ENCODE assay signal across 11 cellular contexts in genomic region chr1:17574502-17574901, GRCh38. TPM values are rescaled to one million over a fixed set of nuclear protein-coding genes. Genes with fewer than 3 reads are reported as not detected.
A peak's percentile ranks its signal among the peaks of the same experiment; 100 is the strongest.
DNase-seq lines count a peak whose midpoint lies in the region; ATAC-seq and TF ChIP-seq lines count a peak whose summit lies in the region.
"Had no signal": no experiment of that assay in that cellular context is flagged by ENCODE, and none has a peak within 500 bp of the region (broad histone marks: within the 10 kb centered on the region; RNA-seq: fewer than 3 reads in every experiment).

No MANE protein-coding gene starts in this region.

- no peaks in the 10 kb centered on the region for H4K20me1 ChIP-seq in OCI-LY7 (ENCODE audit: insufficient read depth, low read length)

- no peak overlapping the region for H2AFZ ChIP-seq in OCI-LY7 (ENCODE audit: low read length)
- no peak overlapping the region for H2AFZ ChIP-seq in parathyroid adenoma

- no peaks in the 10 kb centered on the region for H3K79me2 ChIP-seq in OCI-LY7 (ENCODE audit: insufficient read depth, low read depth, low read length)
- H3K79me2 ChIP-seq in parathyroid adenoma, result peaks cover 46% of the 10 kb centered on the region

- no peak for TF ChIP-seq POLR2A in esophagus squamous epithelium (IDR thresholded peaks at IDR 0.05)
- no peak for TF ChIP-seq POLR2A in Peyer's patch (IDR thresholded peaks at IDR 0.05)

- H3K27me3 ChIP-seq in esophagus squamous epithelium (no peaks in the 10 kb centered on the region), parathyroid adenoma (ENCODE audit: control insufficient read depth, insufficient read depth, low read length) (no peaks in the 10 kb centered on the region), Peyer's patch (no peaks in the 10 kb centered on the region)

- CTCF ChIA-PET in OCI-LY7 (lab: Charles Lee; ENCODE audit: unreplicated experiment) (interaction anchor here (0.5 to 1.5 kb wide), 2 partner anchors 38 to 80 kb away, joined by 3 read pairs; no protein-coding TSS in a partner anchor), RWPE1 (lab: Yijun Ruan, JAX) (interaction anchor here (0.6 to 1.0 kb wide), 2 partner anchors 12 to 32 kb away, joined by 3 to 6 read pairs; no protein-coding TSS in a partner anchor)

- H3K4me2 ChIP-seq in OCI-LY7 (ENCODE audit: low read length) (no peak overlapping the region), parathyroid adenoma (ENCODE audit: low read length) (no peak overlapping the region)

- H3K9me3 ChIP-seq in OCI-LY7 (ENCODE audit: low read length) (no peaks in the 10 kb centered on the region), esophagus squamous epithelium (no peaks in the 10 kb centered on the region), parathyroid adenoma (ENCODE audit: control insufficient read depth, low read length) (no peaks in the 10 kb centered on the region), Peyer's patch (no peaks in the 10 kb centered on the region)
- H3K9me3 ChIP-seq: neutrophil had no signal

- H3K27ac ChIP-seq in OCI-LY7 (ENCODE audit: low read depth, low read length, poor library complexity, severe bottlenecking) (no peak overlapping the region), esophagus squamous epithelium (peak overlapping the region; percentile 28 to 96 (median 93)), parathyroid adenoma (no peak overlapping the region), RWPE1 (no peak overlapping the region), Peyer's patch (peak overlapping the region in 1 of 4 donors; percentile 80)
- H3K27ac ChIP-seq: neutrophil had no signal

- 0 out of 2 replicates have a peak, but pooled peaks have one; percentile 4 for TF ChIP-seq CTCF in GM12874 (IDR thresholded peaks at IDR 0.05; ENCODE audit: insufficient read depth, low read depth, low read length)
- 0 out of 2 replicates have a peak, but pooled peaks have one; percentile 13 for TF ChIP-seq CTCF in OCI-LY7 (conservative IDR thresholded peaks at IDR 0.05; ENCODE audit: low read length)
- TF ChIP-seq CTCF in esophagus squamous epithelium (IDR thresholded peaks at IDR 0.05), result peak in 4 of 6 experiments; percentile 16 to 28 (median 18)
- peak; percentile 21 for TF ChIP-seq CTCF in parathyroid adenoma (IDR thresholded peaks at IDR 0.05)
- TF ChIP-seq CTCF in RWPE1 (conservative IDR thresholded peaks at IDR 0.05; ENCODE audit: low read depth), result no peak
- TF ChIP-seq CTCF in Peyer's patch (IDR thresholded peaks at IDR 0.05), result peak in 3 of 6 experiments; percentile 17 to 41 (median 21)

- no peaks in the 10 kb centered on the region for H3K36me3 ChIP-seq in OCI-LY7 (ENCODE audit: insufficient read depth, low read length)
- peaks cover 0 to 7% (median 0%) of the 10 kb centered on the region in 3 donors for H3K36me3 ChIP-seq in esophagus squamous epithelium
- no peaks in the 10 kb centered on the region for H3K36me3 ChIP-seq in parathyroid adenoma (ENCODE audit: control insufficient read depth, insufficient read depth, low read length)
- H3K36me3 ChIP-seq in Peyer's patch, result no peaks in the 10 kb centered on the region
- H3K36me3 ChIP-seq: neutrophil had no signal

- BruUV-seq in OCI-LY7 (replicated peaks; lab: Mats Ljungman, UMichigan), result no TSS peak

- no peaks in the 10 kb centered on the region for H3K4me1 ChIP-seq in OCI-LY7 (ENCODE audit: insufficient read depth, low read length, poor library complexity, severe bottlenecking)
- peaks cover 40 to 94% (median 44%) of the 10 kb centered on the region in 3 donors for H3K4me1 ChIP-seq in esophagus squamous epithelium
- no peaks in the 10 kb centered on the region for H3K4me1 ChIP-seq in parathyroid adenoma
- H3K4me1 ChIP-seq in Peyer's patch, result peaks cover 0 to 61% (median 8%) of the 10 kb centered on the region in 4 donors

- DNase-seq in OCI-LY7 (ENCODE audit: low spot score) (no peak), esophagus squamous epithelium (lab: John Stamatoyannopoulos, UW) (no peak), RWPE1 (ENCODE audit: low spot score) (no peak), midbrain (lab: John Stamatoyannopoulos, UW) (no peak), Peyer's patch (no peak)
- DNase-seq: activated naive CD4-positive, alpha-beta T cell treated with anti-CD3 and anti-CD28 coated beads, Interleukin-2, amount 10 ng/mL, durations not matched to agents 7 days and 5 days; NCI-H2081 treated with DMSO at 0.1 percent for 48 hours had no signal

- WGBS in esophagus squamous epithelium, 2 donors, result 47 to 56% methylated on average over 11 of the region's 11 CpGs

- POLR2A ChIA-PET in OCI-LY7 (lab: Charles Lee), result no interaction called here
- POLR2A ChIA-PET in RWPE1 (lab: Yijun Ruan, JAX; ENCODE audit: low non-redundant PET), result interaction anchor here (0.7 kb wide), 1 partner anchor 13 kb away, joined by 6 read pairs; no protein-coding TSS in a partner anchor

- no peak for ATAC-seq in GM18873 (IDR thresholded peaks at IDR 0.05; ENCODE audit: low FRiP score, unreplicated experiment)

- intact Hi-C loops in OCI-LY7 (cut with micrococcal nuclease; ENCODE audit: unreplicated experiment), result no loop called here
- intact Hi-C loops in esophagus squamous epithelium (cut with DNase I), result no loop called here

- no peaks in the 10 kb centered on the region for H3K9me2 ChIP-seq in OCI-LY7 (ENCODE audit: insufficient read depth, low read length)

- H3K4me3 ChIP-seq in OCI-LY7 (ENCODE audit: low read depth, low read length, poor library complexity, severe bottlenecking), result no peak overlapping the region
- no peak overlapping the region for H3K4me3 ChIP-seq in esophagus squamous epithelium
- no peak overlapping the region for H3K4me3 ChIP-seq in parathyroid adenoma (ENCODE audit: low read depth, low read length)
- no peak overlapping the region for H3K4me3 ChIP-seq in Peyer's patch

- no peak overlapping the region for H3K9ac ChIP-seq in parathyroid adenoma

RNA-seq across cellular contexts. Expression of gene ARHGEF10L, which starts 35.0 kb away (rescaled TPM):
- total RNA-seq in OCI-LY7 (2014; rRNA removed; shearing (Covaris generic)), result 0.39 TPM in 1 of 2 replicates, not detected in the other
- total RNA-seq in OCI-LY7 (2022), result 2.3 and 2.4 TPM in 2 replicates
- 10 to 100 TPM; 30.0 to 61.4 (median 44.7) TPM for total RNA-seq in esophagus squamous epithelium
- 100 to 1,000 TPM in 3 of 4 donors, 10 to 100 TPM in 1; 72.7 to 177 (median 156) TPM for total RNA-seq in Peyer's patch

Comparison
In these comparisons a context has a peak if more than half of its experiments do, and no peak if none do; other contexts are left out.
1. H3K27ac ChIP-seq: peak in esophagus squamous epithelium (4 of 4); none in OCI-LY7 (single experiment), parathyroid adenoma (single experiment) and RWPE1 (single experiment).
2. RNA of gene ARHGEF10L, which starts 35.0 kb away (total RNA-seq): 72.7 to 177 TPM in Peyer's patch and 30.0 to 61.4 TPM in esophagus squamous epithelium; 0.39 to 2.4 TPM in OCI-LY7; every median in the first group is over 4 times any median in the second.